In the genomic region with DNA sequence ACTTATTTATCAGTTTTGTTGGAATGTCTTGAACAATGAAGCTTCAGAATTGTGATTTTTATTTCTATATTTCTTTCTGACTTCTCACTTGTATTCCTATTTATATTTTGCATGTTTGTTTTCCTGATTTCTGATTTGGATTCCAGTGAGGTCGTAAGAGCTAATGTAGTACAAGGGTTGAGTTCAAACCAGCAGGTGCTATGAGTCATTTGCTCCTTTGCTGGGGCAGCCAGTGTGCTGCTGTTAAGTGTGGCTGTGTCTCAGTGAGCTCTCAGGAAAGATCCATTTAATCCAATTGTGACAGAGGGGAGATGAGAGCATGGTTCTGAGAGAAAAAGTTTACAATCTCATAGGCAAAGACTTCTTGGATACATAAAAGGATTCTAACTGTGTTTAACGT, we compare ENCODE assay signal across 1 cellular context.
A peak's percentile ranks its signal among the peaks of the same experiment; 100 is the strongest.
TF ChIP-seq lines count a peak whose summit lies in the region.

No MANE protein-coding gene starts in this region.

TF ChIP-seq in HEK293, 187 proteins besides CTCF, POLR2A, EP300 and RAD21 (continued from another document):
- TF ChIP-seq ZBTB17 (tag by site-specific recombination; IDR thresholded peaks at IDR 0.05), result peak; percentile 50; the same call in 1 of the 2 replicates
- 0 out of 2 replicates have a peak, but pooled peaks have one; percentile 53 for TF ChIP-seq ZNF660 (tag by site-specific recombination; IDR thresholded peaks at IDR 0.05)
- TF ChIP-seq ZIC2 (tag by site-specific recombination; IDR thresholded peaks at IDR 0.05), result peak; percentile 45
- no peak for TF ChIP-seq ZNF169 (tag by site-specific recombination; IDR thresholded peaks at IDR 0.05)
- no peak for TF ChIP-seq ZNF76 (tag by site-specific recombination; IDR thresholded peaks at IDR 0.05; ENCODE audit: borderline replicate concordance, low read depth)
